Comparison of ENCODE assay signal across 8 cellular contexts in the genomic region with DNA sequence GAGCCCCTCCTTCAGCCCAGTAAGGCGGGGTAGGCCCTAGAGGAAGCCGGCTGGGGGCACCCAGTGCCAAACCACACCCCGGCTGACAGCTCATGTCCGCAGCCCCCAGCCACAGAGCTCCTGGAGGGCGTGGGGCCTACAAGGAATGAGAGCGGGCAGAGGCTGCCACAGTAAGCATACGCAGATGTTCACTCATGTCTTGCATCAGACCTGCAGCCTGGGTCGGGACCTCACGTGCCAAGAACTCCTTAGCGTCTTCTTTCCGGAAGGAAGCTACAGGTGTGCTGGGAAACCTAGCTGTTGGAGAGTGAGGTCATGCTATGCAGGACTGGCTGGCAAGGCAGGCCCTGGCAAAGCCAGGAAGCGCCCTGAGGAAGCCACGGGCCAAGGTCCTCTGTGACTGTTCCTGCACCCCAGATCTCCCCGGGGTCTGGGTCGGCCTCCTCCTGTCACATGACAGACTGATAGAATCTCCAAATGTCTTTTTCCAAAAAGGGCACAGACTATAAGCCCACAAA. TPM values are rescaled to one million over a fixed set of nuclear protein-coding genes. Genes with fewer than 3 reads are reported as not detected.
A peak's percentile ranks its signal among the peaks of the same experiment; 100 is the strongest.
DNase-seq lines count a peak whose midpoint lies in the region; ATAC-seq and TF ChIP-seq lines count a peak whose summit lies in the region.

No MANE protein-coding gene starts in this region.

- peak overlapping the region; percentile 67 for H3K4me3 Mint-ChIP-seq in mesothelial cell of epicardium

- H3K36me3 Mint-ChIP-seq in mesothelial cell of epicardium, result no peaks in the 10 kb centered on the region

- no peak for TF ChIP-seq POLR2A in uterus (IDR thresholded peaks at IDR 0.05)

- H3K27ac ChIP-seq in brain microvascular endothelial cell (no peak overlapping the region), uterus (peak overlapping the region in 1 of 2 donors; percentile 69)

- POLR2A ChIA-PET in HEK293T (lab: Yijun Ruan, JAX), result interaction anchor here (0.8 to 2.2 kb wide), 8 partner anchors 8 to 244 kb away, joined by 3 to 12 read pairs (median 4); a partner anchor contains a TSS

- ATAC-seq in GM19463 (IDR thresholded peaks at IDR 0.05; ENCODE audit: unreplicated experiment) (no peak), left lobe of liver (no peak)

- intact Hi-C loops in uterus (cut with DNase I; ENCODE audit: low total_unique reads), result no loop called here

- peaks cover 0 to 30% of the 10 kb centered on the region in 2 donors for H3K4me1 ChIP-seq in uterus

- H3K36me3 ChIP-seq in brain microvascular endothelial cell (replicated peaks), result peaks cover 6% of the 10 kb centered on the region
- H3K36me3 ChIP-seq in uterus, result no peaks in the 10 kb centered on the region

- TF ChIP-seq CTCF in brain microvascular endothelial cell (IDR thresholded peaks at IDR 0.05; ENCODE audit: low read depth, low read length, missing control alignments) (no peak), mesothelial cell of epicardium (IDR thresholded peaks at IDR 0.05; ENCODE audit: unreplicated experiment) (no peak), uterus (IDR thresholded peaks at IDR 0.05) (no peak)

- in situ Hi-C loops in brain microvascular endothelial cell (cut with HindIII; ENCODE audit: low pct_ligation_motif_present, low sequenced_read_pairs), result no loop called here

- no peaks in the 10 kb centered on the region for H3K9me3 Mint-ChIP-seq in mesothelial cell of epicardium

- peak overlapping the region; percentile 92 for H3K27ac Mint-ChIP-seq in mesothelial cell of epicardium

- CTCF ChIA-PET in HEK293T (lab: Yijun Ruan, JAX), result interaction anchor here (0.6 kb wide), 1 partner anchor 133 kb away, joined by 3 read pairs; no protein-coding TSS in a partner anchor

- no peaks in the 10 kb centered on the region for H3K9me3 ChIP-seq in uterus

- H3K27me3 Mint-ChIP-seq in mesothelial cell of epicardium (ENCODE audit: low read depth), result no peaks in the 10 kb centered on the region

- H3K4me1 Mint-ChIP-seq in mesothelial cell of epicardium, result peaks cover 29% of the 10 kb centered on the region

- peak overlapping the region; percentile 73 for H3K4me3 ChIP-seq in brain microvascular endothelial cell (ENCODE audit: low read depth, low read length)
- no peak overlapping the region for H3K4me3 ChIP-seq in uterus

- no peaks in the 10 kb centered on the region for H3K27me3 ChIP-seq in brain microvascular endothelial cell (replicated peaks)
- H3K27me3 ChIP-seq in uterus, result no peaks in the 10 kb centered on the region

- peak; percentile 80 for DNase-seq in Daoy (ENCODE audit: low read depth)
- DNase-seq in MV-4-11 (lab: John Stamatoyannopoulos, UW), result peak; percentile 80
- no peak for DNase-seq in brain microvascular endothelial cell
- no peak for DNase-seq in mesothelial cell of epicardium (ENCODE audit: low spot score in 2 of 2, unreplicated experiment in 2 of 2)
- DNase-seq in HEK293T (ENCODE audit: extremely low spot score), result no peak
- no peak for DNase-seq in uterus
- DNase-seq in left lobe of liver (ENCODE audit: low spot score), result no peak

TF ChIP-seq in HEK293T, 16 proteins besides CTCF, POLR2A, EP300 and RAD21:
- TF ChIP-seq SP1 (IDR thresholded peaks at IDR 0.05), result no peak
- TF ChIP-seq CTBP1 (IDR thresholded peaks at IDR 0.05; ENCODE audit: borderline replicate concordance), result no peak
- TF ChIP-seq BHLHE40 (IDR thresholded peaks at IDR 0.05; ENCODE audit: borderline replicate concordance), result no peak
- TF ChIP-seq TARDBP (IDR thresholded peaks at IDR 0.05), result no peak
- TF ChIP-seq ARNT (IDR thresholded peaks at IDR 0.05), result no peak
- TF ChIP-seq L3MBTL2 (conservative IDR thresholded peaks at IDR 0.05), result no peak
- no peak for TF ChIP-seq HDGF (IDR thresholded peaks at IDR 0.05; ENCODE audit: borderline replicate concordance)
- no peak for TF ChIP-seq ZNF384 (IDR thresholded peaks at IDR 0.05)
- no peak for TF ChIP-seq LEF1 (IDR thresholded peaks at IDR 0.05; ENCODE audit: borderline replicate concordance)

RNA-seq across cellular contexts. Expression of a gene that starts 1.6 kb away (rescaled TPM):
- total RNA-seq in Daoy (2014; rRNA removed; shearing (Covaris generic)), result 19.8 and 21.6 TPM in 2 replicates
- total RNA-seq in mesothelial cell of epicardium, result 50.6 to 52.7 TPM (median 52.7 TPM) in 3 replicates
- 10 to 100 TPM; 16.9 to 50.0 (median 34.6) TPM for total RNA-seq in uterus
- 29.9 TPM for total RNA-seq in left lobe of liver

RNA-seq across cellular contexts. Expression of a gene that starts 11.5 kb away (rescaled TPM):
- 0.46 and 1.5 TPM in 2 replicates for total RNA-seq in Daoy (2014; rRNA removed; shearing (Covaris generic))
- total RNA-seq in mesothelial cell of epicardium (14.0 to 16.1 TPM (median 15.4 TPM) in 3 replicates), uterus (1 to 10 TPM in 1 of 4 donors, not detected in 3; 1.5 TPM), left lobe of liver (8.5 TPM)

RNA-seq across cellular contexts. Expression of a gene that starts 18.3 kb away (rescaled TPM):
- total RNA-seq in Daoy (2014; rRNA removed; shearing (Covaris generic)), result 0.29 TPM in 1 of 2 replicates, not detected in the other
- total RNA-seq in mesothelial cell of epicardium (0.49 to 1.3 TPM (median 1.0 TPM) in 3 replicates), uterus (1 to 10 TPM in 1 of 4 donors, not detected in 3; 1.5 TPM), left lobe of liver (0.30 TPM)

RNA-seq across cellular contexts. Expression of a gene that starts 18.6 kb away (rescaled TPM):
- 38.1 and 41.8 TPM in 2 replicates for total RNA-seq in Daoy (2014; rRNA removed; shearing (Covaris generic))
- total RNA-seq in mesothelial cell of epicardium, result 48.1 to 55.1 TPM (median 51.3 TPM) in 3 replicates
- total RNA-seq in uterus, result 10 to 100 TPM; 10.3 to 97.1 (median 33.1) TPM
- 334 TPM for total RNA-seq in left lobe of liver

RNA-seq across cellular contexts. Expression of a gene that starts 24.1 kb away (rescaled TPM):
- 22.7 and 29.7 TPM in 2 replicates for total RNA-seq in Daoy (2014; rRNA removed; shearing (Covaris generic))
- total RNA-seq in mesothelial cell of epicardium (22.8 to 26.5 TPM (median 23.7 TPM) in 3 replicates), uterus (10 to 100 TPM in 1 of 4 donors, 1 to 10 TPM in 3; 2.6 to 20.8 (median 6.6) TPM), left lobe of liver (20.3 TPM)

Comparison
In these comparisons a context has a peak if more than half of its experiments do, and no peak if none do; other contexts are left out.
1. DNase-seq: peak in Daoy (single experiment) and MV-4-11 (single experiment); none in brain microvascular endothelial cell (single experiment), mesothelial cell of epicardium (0 of 2), HEK293T (single experiment), uterus (0 of 2) and left lobe of liver (single experiment).